Comparison of ENCODE assay signal across 1 cellular context in the genomic region with DNA sequence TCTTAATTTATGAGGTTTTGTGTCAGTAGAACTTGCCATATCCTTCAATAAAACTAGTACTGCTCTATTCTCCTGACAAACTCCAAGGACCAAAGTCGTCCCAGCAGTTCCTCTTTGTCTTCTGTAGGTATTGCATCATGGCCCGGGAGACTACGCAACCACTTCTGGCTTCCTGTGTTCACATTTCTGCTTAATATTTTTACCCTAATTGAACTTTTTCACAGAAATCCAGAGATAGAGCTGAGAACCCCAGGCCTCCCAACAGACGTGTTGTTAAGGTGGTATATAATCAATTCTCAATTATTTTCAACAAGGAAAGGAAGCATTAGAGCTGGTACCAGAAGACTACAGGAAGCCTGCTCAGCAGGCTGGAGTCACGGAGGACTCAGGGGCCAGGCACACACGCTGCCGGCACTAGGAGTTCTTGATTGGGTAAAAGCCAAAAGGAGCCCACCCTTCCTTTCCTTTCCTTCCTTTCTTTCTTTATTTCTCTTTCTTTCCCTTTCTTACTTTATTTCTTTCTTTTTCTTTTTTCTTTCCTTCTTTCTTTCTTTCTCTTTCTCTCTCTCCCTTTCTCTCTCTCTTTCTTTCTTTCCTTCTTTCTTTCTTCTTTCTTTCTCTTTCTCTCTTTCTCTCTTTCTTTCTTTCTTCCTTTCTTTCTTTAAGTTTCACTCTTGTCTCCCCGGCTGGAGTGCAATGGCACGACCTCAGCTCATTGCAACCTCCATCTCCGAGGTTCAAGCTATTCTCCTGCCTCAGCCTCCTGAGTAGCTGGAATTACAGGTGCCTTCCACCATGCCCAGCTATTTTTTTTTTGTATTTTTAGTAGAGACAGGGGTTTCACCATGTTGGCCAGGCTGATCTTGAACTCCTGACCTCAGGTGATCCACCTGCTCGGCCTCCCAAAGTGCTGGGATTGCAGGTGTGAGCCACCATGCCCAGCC.
TF ChIP-seq lines count a peak whose summit lies in the region.

No MANE protein-coding gene starts in this region.

TF ChIP-seq in K562, 482 proteins besides CTCF, POLR2A, EP300 and RAD21 (continued from another document and continues in another):
- TF ChIP-seq, protein P1, sequence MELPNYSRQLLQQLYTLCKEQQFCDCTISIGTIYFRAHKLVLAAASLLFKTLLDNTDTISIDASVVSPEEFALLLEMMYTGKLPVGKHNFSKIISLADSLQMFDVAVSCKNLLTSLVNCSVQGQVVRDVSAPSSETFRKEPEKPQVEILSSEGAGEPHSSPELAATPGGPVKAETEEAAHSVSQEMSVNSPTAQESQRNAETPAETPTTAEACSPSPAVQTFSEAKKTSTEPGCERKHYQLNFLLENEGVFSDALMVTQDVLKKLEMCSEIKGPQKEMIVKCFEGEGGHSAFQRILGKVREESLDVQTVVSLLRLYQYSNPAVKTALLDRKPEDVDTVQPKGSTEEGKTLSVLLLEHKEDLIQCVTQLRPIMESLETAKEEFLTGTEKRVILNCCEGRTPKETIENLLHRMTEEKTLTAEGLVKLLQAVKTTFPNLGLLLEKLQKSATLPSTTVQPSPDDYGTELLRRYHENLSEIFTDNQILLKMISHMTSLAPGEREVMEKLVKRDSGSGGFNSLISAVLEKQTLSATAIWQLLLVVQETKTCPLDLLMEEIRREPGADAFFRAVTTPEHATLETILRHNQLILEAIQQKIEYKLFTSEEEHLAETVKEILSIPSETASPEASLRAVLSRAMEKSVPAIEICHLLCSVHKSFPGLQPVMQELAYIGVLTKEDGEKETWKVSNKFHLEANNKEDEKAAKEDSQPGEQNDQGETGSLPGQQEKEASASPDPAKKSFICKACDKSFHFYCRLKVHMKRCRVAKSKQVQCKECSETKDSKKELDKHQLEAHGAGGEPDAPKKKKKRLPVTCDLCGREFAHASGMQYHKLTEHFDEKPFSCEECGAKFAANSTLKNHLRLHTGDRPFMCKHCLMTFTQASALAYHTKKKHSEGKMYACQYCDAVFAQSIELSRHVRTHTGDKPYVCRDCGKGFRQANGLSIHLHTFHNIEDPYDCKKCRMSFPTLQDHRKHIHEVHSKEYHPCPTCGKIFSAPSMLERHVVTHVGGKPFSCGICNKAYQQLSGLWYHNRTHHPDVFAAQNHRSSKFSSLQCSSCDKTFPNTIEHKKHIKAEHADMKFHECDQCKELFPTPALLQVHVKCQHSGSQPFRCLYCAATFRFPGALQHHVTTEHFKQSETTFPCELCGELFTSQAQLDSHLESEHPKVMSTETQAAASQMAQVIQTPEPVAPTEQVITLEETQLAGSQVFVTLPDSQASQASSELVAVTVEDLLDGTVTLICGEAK (IDR thresholded peaks at IDR 0.05) = peak; percentile 51; the same call in 1 of the 2 replicates
- TF ChIP-seq, protein P1 (CRISPR knock-in tag; IDR thresholded peaks at IDR 0.05) = no peak
- TF ChIP-seq ELK1 (CRISPR knock-in tag; IDR thresholded peaks at IDR 0.05) = no peak
- no peak for TF ChIP-seq CBX2 (IDR thresholded peaks at IDR 0.05; ENCODE audit: insufficient read depth, low read length, poor library complexity, severe bottlenecking)
- no peak for TF ChIP-seq ZFP1 (CRISPR knock-in tag; IDR thresholded peaks at IDR 0.05)
- TF ChIP-seq ZBED1 (IDR thresholded peaks at IDR 0.05) = no peak
- TF ChIP-seq DMBX1 (CRISPR knock-in tag; IDR thresholded peaks at IDR 0.05; ENCODE audit: borderline replicate concordance) = 0 out of 2 replicates have a peak, but pooled peaks have one; percentile 14
- TF ChIP-seq MECOM (CRISPR knock-in tag; IDR thresholded peaks at IDR 0.05) = no peak
- TF ChIP-seq ZSCAN32 (CRISPR knock-in tag; IDR thresholded peaks at IDR 0.05) = peak; percentile 76; the same call in 1 of the 2 replicates
- peak; percentile 55 to 80; a peak in 3 of 4 replicates for TF ChIP-seq TRIM24 (IDR thresholded peaks at IDR 0.05)
- TF ChIP-seq FOXP4 (CRISPR knock-in tag; IDR thresholded peaks at IDR 0.05; ENCODE audit: borderline replicate concordance) = no peak
- no peak for TF ChIP-seq HNRNPL (IDR thresholded peaks at IDR 0.05; ENCODE audit: low read depth, low read length)
- no peak for TF ChIP-seq BRF2 (IDR thresholded peaks at IDR 0.05; ENCODE audit: borderline replicate concordance, insufficient read depth, insufficient read length)
- no peak for TF ChIP-seq HMGN3 (IDR thresholded peaks at IDR 0.05; ENCODE audit: borderline replicate concordance, extremely low read depth, insufficient read length, low read depth, low read length)
- TF ChIP-seq E2F4 (CRISPR knock-in tag; IDR thresholded peaks at IDR 0.05; ENCODE audit: low read depth) = no peak
- TF ChIP-seq TCF3 (CRISPR knock-in tag; IDR thresholded peaks at IDR 0.05) = no peak
- no peak for TF ChIP-seq PKNOX1 (IDR thresholded peaks at IDR 0.05)
- TF ChIP-seq, protein P2, sequence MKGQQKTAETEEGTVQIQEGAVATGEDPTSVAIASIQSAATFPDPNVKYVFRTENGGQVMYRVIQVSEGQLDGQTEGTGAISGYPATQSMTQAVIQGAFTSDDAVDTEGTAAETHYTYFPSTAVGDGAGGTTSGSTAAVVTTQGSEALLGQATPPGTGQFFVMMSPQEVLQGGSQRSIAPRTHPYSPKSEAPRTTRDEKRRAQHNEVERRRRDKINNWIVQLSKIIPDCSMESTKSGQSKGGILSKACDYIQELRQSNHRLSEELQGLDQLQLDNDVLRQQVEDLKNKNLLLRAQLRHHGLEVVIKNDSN (CRISPR knock-in tag; IDR thresholded peaks at IDR 0.05) = no peak
- TF ChIP-seq IRF2 (CRISPR knock-in tag; IDR thresholded peaks at IDR 0.05) = no peak
- no peak for TF ChIP-seq HNRNPLL (IDR thresholded peaks at IDR 0.05; ENCODE audit: low read depth, low read length, poor library complexity, severe bottlenecking)
- TF ChIP-seq, protein P3, sequence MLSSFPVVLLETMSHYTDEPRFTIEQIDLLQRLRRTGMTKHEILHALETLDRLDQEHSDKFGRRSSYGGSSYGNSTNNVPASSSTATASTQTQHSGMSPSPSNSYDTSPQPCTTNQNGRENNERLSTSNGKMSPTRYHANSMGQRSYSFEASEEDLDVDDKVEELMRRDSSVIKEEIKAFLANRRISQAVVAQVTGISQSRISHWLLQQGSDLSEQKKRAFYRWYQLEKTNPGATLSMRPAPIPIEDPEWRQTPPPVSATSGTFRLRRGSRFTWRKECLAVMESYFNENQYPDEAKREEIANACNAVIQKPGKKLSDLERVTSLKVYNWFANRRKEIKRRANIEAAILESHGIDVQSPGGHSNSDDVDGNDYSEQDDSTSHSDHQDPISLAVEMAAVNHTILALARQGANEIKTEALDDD (IDR thresholded peaks at IDR 0.05) = no peak
- TF ChIP-seq ZNF583 (CRISPR knock-in tag; IDR thresholded peaks at IDR 0.05) = no peak
- TF ChIP-seq CUX1 (CRISPR knock-in tag; IDR thresholded peaks at IDR 0.05) = no peak
- no peak for TF ChIP-seq FOXM1 (IDR thresholded peaks at IDR 0.05; ENCODE audit: low read depth)
- no peak for TF ChIP-seq FOXM1 (CRISPR knock-in tag; IDR thresholded peaks at IDR 0.05; ENCODE audit: low read depth)
- no peak for TF ChIP-seq NFE2 (IDR thresholded peaks at IDR 0.05; ENCODE audit: low read depth)
